ENCODE assay signal across 9 cellular contexts in the genomic region with DNA sequence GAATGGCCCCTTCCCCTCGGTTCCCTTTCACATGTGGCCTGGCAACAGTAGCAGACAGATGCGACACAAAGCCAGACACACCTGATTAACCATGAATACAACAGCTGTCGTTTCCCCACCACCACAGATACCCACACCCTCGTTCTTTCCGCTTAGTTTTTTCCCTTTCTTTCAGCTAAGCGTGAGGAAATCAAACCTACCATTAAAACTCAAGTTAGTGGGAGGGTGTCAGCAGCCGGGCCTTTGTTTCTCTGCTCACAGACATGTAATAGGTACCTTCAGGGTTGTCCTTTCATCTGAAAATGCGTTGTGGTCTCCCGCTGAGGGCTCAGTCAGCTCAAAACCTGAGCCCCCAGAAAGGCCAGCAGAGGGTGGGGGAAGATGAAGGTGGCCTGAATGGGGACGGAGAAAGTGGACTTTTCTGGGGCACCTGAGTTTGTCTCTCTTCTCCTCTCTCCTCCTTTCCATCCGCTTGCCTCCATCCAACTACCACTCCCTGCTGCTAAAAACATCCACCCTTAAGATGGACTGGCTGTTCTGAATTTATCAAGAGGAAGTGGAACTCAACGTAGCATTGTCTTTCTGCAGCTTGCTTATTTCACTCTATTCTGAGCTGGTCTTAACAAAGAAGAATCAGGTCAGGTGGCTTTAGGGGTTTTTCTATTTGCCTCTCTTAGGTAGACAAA.
DNase-seq lines count a peak whose midpoint lies in the region; ATAC-seq and TF ChIP-seq lines count a peak whose summit lies in the region.
"Had no signal": no experiment of that assay in that cellular context is flagged by ENCODE, and none has a peak within 500 bp of the region (broad histone marks: within the 10 kb centered on the region; RNA-seq: fewer than 3 reads in every experiment).

No MANE protein-coding gene starts in this region.

- WGBS in gastroesophageal sphincter (ENCODE audit: low coverage in 1 of 2), 2 donors, result 80 to 94% methylated on average over 10 of the region's 12 CpGs

- H3K27me3 ChIP-seq in gastroesophageal sphincter (no peaks in the 10 kb centered on the region), upper lobe of right lung (no peaks in the 10 kb centered on the region)

- in situ Hi-C loops in GM13976 (cut with MboI; ENCODE audit: low sequenced_read_pairs, unreplicated experiment), result loop anchor here (10.0 kb wide), 1 partner anchor 145 kb away; no protein-coding TSS in a partner anchor

- TF ChIP-seq EP300 in gastroesophageal sphincter (IDR thresholded peaks at IDR 0.05), result no peak

- no peak for TF ChIP-seq POLR2A in gastroesophageal sphincter (IDR thresholded peaks at IDR 0.05)

- DNase-seq in GM13976 (ENCODE audit: low spot score) (peak; percentile 52), NCI-H345 treated with DMSO at 0.1 percent for 48 hours (lab: John Stamatoyannopoulos, UW; ENCODE audit: unreplicated experiment) (peak; percentile 18), midbrain (lab: John Stamatoyannopoulos, UW) (peak; percentile 3), upper lobe of right lung (no peak), DMS53 (lab: John Stamatoyannopoulos, UW) (no peak), hepatic stellate cell (ENCODE audit: low spot score) (no peak)
- DNase-seq: NCI-H1048 had no signal

- H3K4me3 ChIP-seq in gastroesophageal sphincter, result no peak overlapping the region
- no peak overlapping the region for H3K4me3 ChIP-seq in upper lobe of right lung

- H3K27ac ChIP-seq in gastroesophageal sphincter, result peak overlapping the region in 1 of 4 donors; percentile 36
- H3K27ac ChIP-seq in upper lobe of right lung, result no peak overlapping the region

- H3K9me3 ChIP-seq in gastroesophageal sphincter, result no peaks in the 10 kb centered on the region
- H3K9me3 ChIP-seq in upper lobe of right lung, result no peaks in the 10 kb centered on the region

- TF ChIP-seq CTCF in GM13976 (IDR thresholded peaks at IDR 0.05; ENCODE audit: borderline replicate concordance, control extremely low read depth, extremely low read depth, insufficient read depth, missing control alignments) (no peak), gastroesophageal sphincter (IDR thresholded peaks at IDR 0.05) (no peak), upper lobe of right lung (IDR thresholded peaks at IDR 0.05) (no peak)

- intact Hi-C loops in upper lobe of right lung (cut with DNase I), result no loop called here

- H3K36me3 ChIP-seq in gastroesophageal sphincter (no peaks in the 10 kb centered on the region), upper lobe of right lung (no peaks in the 10 kb centered on the region)

- H3K4me1 ChIP-seq in gastroesophageal sphincter (peaks cover 0 to 6% (median 0%) of the 10 kb centered on the region in 3 donors), upper lobe of right lung (peaks cover 35% of the 10 kb centered on the region)

- ATAC-seq in GM21786 (IDR thresholded peaks at IDR 0.05; ENCODE audit: unreplicated experiment), result peak; percentile 52
- ATAC-seq in gastroesophageal sphincter, result no peak
- no peak for ATAC-seq in upper lobe of right lung

Comparison
In these comparisons a context has a peak if more than half of its experiments do, and no peak if none do; other contexts are left out.
1. DNase-seq: peak in GM13976 (single experiment), NCI-H345 treated with DMSO at 0.1 percent for 48 hours (single experiment) and midbrain (single experiment); none in upper lobe of right lung (single experiment), DMS53 (single experiment) and hepatic stellate cell (single experiment).